Comparison of ENCODE assay signal across 25 cellular contexts in the genomic region with DNA sequence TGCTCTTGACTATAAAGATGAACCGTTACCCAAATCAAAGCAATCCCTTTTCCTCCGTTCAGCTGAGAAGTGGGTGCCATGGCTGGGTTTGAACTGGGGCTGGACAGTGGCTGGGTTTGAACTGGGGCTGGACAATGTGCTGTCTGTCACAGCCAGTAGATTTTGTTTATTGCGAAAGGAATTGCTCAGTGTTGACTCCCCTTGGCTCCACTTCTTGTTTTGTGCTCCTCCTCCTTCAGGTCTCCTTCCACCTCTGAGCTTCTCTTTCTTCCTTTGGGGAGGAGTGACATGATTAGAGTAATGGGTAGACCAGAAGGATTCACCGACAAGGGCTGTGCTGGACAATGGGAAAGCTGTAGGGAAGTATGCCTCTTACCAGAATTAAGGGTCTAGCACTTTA.
"Had no signal": no experiment of that assay in that cellular context is flagged by ENCODE, and none has a peak within 500 bp of the region (broad histone marks: within the 10 kb centered on the region; RNA-seq: fewer than 3 reads in every experiment).

No MANE protein-coding gene starts in this region.

- H3K4me1 ChIP-seq: Peyer's patch had no signal

- H3K27me3 ChIP-seq: brain microvascular endothelial cell, Peyer's patch had no signal

- H3K27ac ChIP-seq: brain microvascular endothelial cell, coronary artery, Peyer's patch, RWPE1, SK-N-MC, VCaP had no signal

- ATAC-seq: activated CD4-positive, alpha-beta T cell treated with anti-CD3 and anti-CD28 coated beads for 36 hours; activated CD8-positive, alpha-beta T cell treated with anti-CD3 and anti-CD28 coated beads for 36 hours; activated T-cell treated with anti-CD3 and anti-CD28 coated beads, Interleukin-2, amount 50 U/mL, for 72 hours; T-cell had no signal

- H3K9me3 ChIP-seq: Peyer's patch had no signal

- H3K36me3 ChIP-seq: brain microvascular endothelial cell, Peyer's patch had no signal

- H3K4me3 ChIP-seq: coronary artery, Peyer's patch, SK-N-MC had no signal

- DNase-seq: activated CD4-positive, alpha-beta T cell treated with anti-CD3 and anti-CD28 coated beads for 36 hours; activated CD8-positive, alpha-beta memory T cell treated with anti-CD3 and anti-CD28 coated beads, Interleukin-2, amount 50 U/mL, for 4 hours; activated CD8-positive, alpha-beta T cell treated with anti-CD3 and anti-CD28 coated beads for 36 hours; activated gamma-delta T cell treated with Interleukin-2 at 50 U/mL for 16 hours; activated naive CD4-positive, alpha-beta T cell treated with anti-CD3 and anti-CD28 coated beads, Interleukin-2, amount 10 ng/mL, durations not matched to agents 7 days and 5 days; activated naive CD8-positive, alpha-beta T cell treated with anti-CD3 and anti-CD28 coated beads for 36 hours; activated T-cell treated with anti-CD3 and anti-CD28 coated beads, Interleukin-2, amount 50 U/mL, for 72 hours; brain microvascular endothelial cell; Kasumi-1; KBM-7; NCI-H1105 treated with DMSO at 0.1 percent for 48 hours; NCI-H1436 treated with DMSO at 0.1 percent for 48 hours; NCI-H187 treated with DMSO at 0.1 percent for 48 hours; NCI-H2081 treated with DMSO at 0.1 percent for 48 hours; NCI-H446; NCI-H524; Peyer's patch; SHP77; T-cell; T-helper 2 cell; T1000 had no signal
